11 cellular contexts compared by ENCODE assay signal in genomic region chr6:157984165-157984564, GRCh38. TPM values are rescaled to one million over a fixed set of nuclear protein-coding genes. Genes with fewer than 3 reads are reported as not detected.
DNase-seq lines count a peak whose midpoint lies in the region; ATAC-seq, FAIRE-seq and TF ChIP-seq lines count a peak whose summit lies in the region.
"Had no signal": no experiment of that assay in that cellular context is flagged by ENCODE, and none has a peak within 500 bp of the region (broad histone marks: within the 10 kb centered on the region; RNA-seq: fewer than 3 reads in every experiment).

No MANE protein-coding gene starts in this region.

- peaks cover 43% of the 10 kb centered on the region for H3K4me1 ChIP-seq in CD4-positive, CD25-positive, alpha-beta regulatory T cell (ENCODE audit: control insufficient read depth, insufficient read depth, low read length, poor library complexity, severe bottlenecking)
- H3K4me1 ChIP-seq in astrocyte (ENCODE audit: insufficient read depth, low read length): peaks cover 44% of the 10 kb centered on the region

- H3K4me3 ChIP-seq in CD4-positive, CD25-positive, alpha-beta regulatory T cell (ENCODE audit: low read depth, low read length): no peak overlapping the region
- peak overlapping the region; percentile 86 for H3K4me3 ChIP-seq in astrocyte (ENCODE audit: insufficient read depth, low read depth, low read length)
- H3K4me3 ChIP-seq: suprapubic skin had no signal

- peaks cover 72% of the 10 kb centered on the region for H3K79me2 ChIP-seq in astrocyte (ENCODE audit: insufficient read depth, low read length)

- H3K36me3 Mint-ChIP-seq in CD4-positive, CD25-positive, alpha-beta regulatory T cell: no peaks in the 10 kb centered on the region
- H3K36me3 Mint-ChIP-seq in HFFc6 (ENCODE audit: low read depth): peaks cover 9% of the 10 kb centered on the region; the same call in 1 of the 2 replicates
- no peaks in the 10 kb centered on the region for H3K36me3 Mint-ChIP-seq in astrocyte (ENCODE audit: low read depth, unreplicated experiment)
- H3K36me3 Mint-ChIP-seq in neural crest cell (ENCODE audit: low read depth): no peaks in the 10 kb centered on the region

- H3K36me3 ChIP-seq in CD4-positive, CD25-positive, alpha-beta regulatory T cell (ENCODE audit: control insufficient read depth, insufficient read depth, low read length): no peaks in the 10 kb centered on the region
- no peaks in the 10 kb centered on the region for H3K36me3 ChIP-seq in astrocyte (ENCODE audit: insufficient read depth, low read length)
- H3K36me3 ChIP-seq: suprapubic skin had no signal

- no peaks in the 10 kb centered on the region for H3K27me3 ChIP-seq in CD4-positive, CD25-positive, alpha-beta regulatory T cell (ENCODE audit: control insufficient read depth, insufficient read depth, low read length)
- no peaks in the 10 kb centered on the region for H3K27me3 ChIP-seq in astrocyte (ENCODE audit: insufficient read depth, low read length)
- H3K27me3 ChIP-seq: suprapubic skin had no signal

- ATAC-seq in CD4-positive, CD25-positive, alpha-beta regulatory T cell (ENCODE audit: low read depth in 2 of 2): no peak
- ATAC-seq in GM21737 (IDR thresholded peaks at IDR 0.05; ENCODE audit: unreplicated experiment) (no peak), HG03039 (IDR thresholded peaks at IDR 0.05; ENCODE audit: unreplicated experiment) (no peak)

- no peak for FAIRE-seq in astrocyte (lab: Jason Lieb, UNC)
- FAIRE-seq: endometrium had no signal

- no peaks in the 10 kb centered on the region for H3K9me3 Mint-ChIP-seq in CD4-positive, CD25-positive, alpha-beta regulatory T cell
- H3K9me3 Mint-ChIP-seq in HFFc6: no peaks in the 10 kb centered on the region
- peaks cover 8% of the 10 kb centered on the region for H3K9me3 Mint-ChIP-seq in astrocyte (ENCODE audit: unreplicated experiment)
- H3K9me3 Mint-ChIP-seq in neural crest cell: no peaks in the 10 kb centered on the region

- peak overlapping the region; percentile 86 for H3K9ac ChIP-seq in astrocyte (ENCODE audit: low read length)

- H3K9me3 ChIP-seq in CD4-positive, CD25-positive, alpha-beta regulatory T cell (ENCODE audit: control insufficient read depth in 2 of 2, low read length in 2 of 2): no peaks in the 10 kb centered on the region
- no peaks in the 10 kb centered on the region for H3K9me3 ChIP-seq in astrocyte (ENCODE audit: insufficient read depth, low read depth, low read length)
- H3K9me3 ChIP-seq: suprapubic skin had no signal

- H3K27ac Mint-ChIP-seq in CD4-positive, CD25-positive, alpha-beta regulatory T cell: peak overlapping the region in 1 of 3 donors; percentile 58
- peak overlapping the region; percentile 54 for H3K27ac Mint-ChIP-seq in HFFc6
- no peak overlapping the region for H3K27ac Mint-ChIP-seq in astrocyte (ENCODE audit: unreplicated experiment)
- no peak overlapping the region for H3K27ac Mint-ChIP-seq in neural crest cell (ENCODE audit: unreplicated experiment)

- peak overlapping the region; percentile 88 for H3K4me2 ChIP-seq in astrocyte (ENCODE audit: low read length)

- DNase-seq in CD4-positive, CD25-positive, alpha-beta regulatory T cell: no peak
- no peak for DNase-seq in HFFc6
- DNase-seq in astrocyte (ENCODE audit: low read depth): no peak
- DNase-seq in neural crest cell (ENCODE audit: low read depth, low spot score): no peak
- DNase-seq in NOMO-1 treated with dmso at 0.1 percent for 144 hours (lab: John Stamatoyannopoulos, UW; ENCODE audit: unreplicated experiment): no peak
- no peak for DNase-seq in SW480 (ENCODE audit: low spot score)
- DNase-seq: kidney glomerular epithelial cell had no signal

- no peaks in the 10 kb centered on the region for H3K27me3 Mint-ChIP-seq in CD4-positive, CD25-positive, alpha-beta regulatory T cell
- H3K27me3 Mint-ChIP-seq in HFFc6 (ENCODE audit: insufficient read depth) (no peaks in the 10 kb centered on the region), astrocyte (ENCODE audit: low read depth, unreplicated experiment) (no peaks in the 10 kb centered on the region), neural crest cell (ENCODE audit: low read depth) (peaks cover 61% of the 10 kb centered on the region)

- no peak overlapping the region for H3K27ac ChIP-seq in CD4-positive, CD25-positive, alpha-beta regulatory T cell (ENCODE audit: insufficient read depth, low read length, poor library complexity, severe bottlenecking)
- H3K27ac ChIP-seq in astrocyte (ENCODE audit: low read depth, low read length): peak overlapping the region; percentile 3
- H3K27ac ChIP-seq: suprapubic skin had no signal

- no peak overlapping the region for H2AFZ ChIP-seq in astrocyte (ENCODE audit: low read depth, low read length)

- no peak for TF ChIP-seq CTCF in HFFc6 (IDR thresholded peaks at IDR 0.05)
- no peak for TF ChIP-seq CTCF in astrocyte (IDR thresholded peaks at IDR 0.05; ENCODE audit: insufficient read depth, low read depth, low read length)
- no peak for TF ChIP-seq CTCF in neural crest cell (conservative IDR thresholded peaks at IDR 0.05)

- H3K4me3 Mint-ChIP-seq in CD4-positive, CD25-positive, alpha-beta regulatory T cell: peak overlapping the region; percentile 7 to 99 (median 48)
- H3K4me3 Mint-ChIP-seq in HFFc6 (peak overlapping the region; percentile 92), astrocyte (ENCODE audit: unreplicated experiment) (peak overlapping the region; percentile 56), neural crest cell (peak overlapping the region; percentile 41)

- H4K20me1 ChIP-seq in astrocyte (ENCODE audit: insufficient read depth, low read length): peaks cover 53% of the 10 kb centered on the region

- peaks cover 10 to 56% (median 26%) of the 10 kb centered on the region in 4 donors for H3K4me1 Mint-ChIP-seq in CD4-positive, CD25-positive, alpha-beta regulatory T cell
- peaks cover 56% of the 10 kb centered on the region for H3K4me1 Mint-ChIP-seq in HFFc6 (ENCODE audit: low read depth)
- H3K4me1 Mint-ChIP-seq in astrocyte (ENCODE audit: low read depth, unreplicated experiment): peaks cover 22% of the 10 kb centered on the region
- H3K4me1 Mint-ChIP-seq in neural crest cell: peaks cover 8% of the 10 kb centered on the region

RNA-seq across cellular contexts. Expression of gene SYNJ2, which starts 2.5 kb away (rescaled TPM):
- total RNA-seq in CD4-positive, CD25-positive, alpha-beta regulatory T cell: 46.3 TPM
- 10 to 100 TPM in 2 of 4 donors, 1 to 10 TPM in 2; 6.4 to 12.4 (median 8.6) TPM for polyA plus RNA-seq in CD4-positive, CD25-positive, alpha-beta regulatory T cell
- total RNA-seq in HFFc6 (2021; fragmentation: NEBNext Ultra II Directional; extraction: Animal tissue kit (Norgen Biotek cat#: 25700)): 10 to 100 TPM; 31.8 to 46.4 (median 41.3) TPM
- 28.4 and 31.8 TPM in 2 replicates for total RNA-seq in astrocyte
- 2.9 TPM in 2 replicates for total RNA-seq in neural crest cell

Comparison
In these comparisons a context has a peak if more than half of its experiments do, and no peak if none do; other contexts are left out.
1. H3K4me3 Mint-ChIP-seq: peak in every context shown above with its lines; median percentile 92 in HFFc6; 56 in astrocyte; 48 in CD4-positive, CD25-positive, alpha-beta regulatory T cell; 41 in neural crest cell.